Comparison of ENCODE assay signal across 19 cellular contexts in genomic region chr12:47349102-47349769, GRCh38.
DNase-seq lines count a peak whose midpoint lies in the region; ATAC-seq, FAIRE-seq and TF ChIP-seq lines count a peak whose summit lies in the region.
"Had no signal": no experiment of that assay in that cellular context is flagged by ENCODE, and none has a peak within 500 bp of the region (broad histone marks: within the 10 kb centered on the region; RNA-seq: fewer than 3 reads in every experiment).

No MANE protein-coding gene starts in this region.

- TF ChIP-seq POLR2A in testis (IDR thresholded peaks at IDR 0.05) (no peak), right lobe of liver (IDR thresholded peaks at IDR 0.05) (no peak)

- peaks cover 5% of the 10 kb centered on the region for H3K9me3 Mint-ChIP-seq in activated naive CD4-positive, alpha-beta T cell treated with anti-CD3 and anti-CD28 coated beads, Interleukin-2, amount 50 U/mL, for 24 hours
- no peaks in the 10 kb centered on the region for H3K9me3 Mint-ChIP-seq in astrocyte (ENCODE audit: unreplicated experiment)
- H3K9me3 Mint-ChIP-seq in stimulated activated naive CD8-positive, alpha-beta T cell treated with anti-CD3 and anti-CD28 coated beads, Interleukin-15, amount 100 ng/mL, for 72 hours, result no peaks in the 10 kb centered on the region

- H2AFZ ChIP-seq in SU-DHL-6 (ENCODE audit: low read depth, low read length, severe bottlenecking) (peak overlapping the region; percentile 23), astrocyte (ENCODE audit: low read depth, low read length) (no peak overlapping the region)

- intact Hi-C loops in testis (cut with DNase I; ENCODE audit: low total_unique reads), result no loop called here
- intact Hi-C loops in right lobe of liver (cut with DNase I), result no loop called here

- no peak for FAIRE-seq in astrocyte (lab: Jason Lieb, UNC)
- FAIRE-seq: TTC549 had no signal

- no peak for DNase-seq in activated naive CD4-positive, alpha-beta T cell treated with anti-CD3 and anti-CD28 coated beads, Interleukin-2, amount 50 U/mL, for 16 hours
- peak; percentile 31 for DNase-seq in astrocyte (ENCODE audit: low read depth)
- no peak for DNase-seq in stimulated activated naive CD8-positive, alpha-beta T cell treated with anti-CD3 and anti-CD28 coated beads, Interleukin-15, amount 100 ng/mL, for 72 hours
- DNase-seq in testis, result no peak
- no peak for DNase-seq in right lobe of liver
- DNase-seq: aorta; DMS79 treated with DMSO at 0.1 percent for 48 hours; effector CD8-positive, alpha-beta T cell; glutamatergic neuron; NCI-H1694; Peyer's patch; stimulated activated CD8-positive, alpha-beta memory T cell treated with anti-CD3 and anti-CD28 coated beads, Interleukin-4, amount 100 ng/mL, for 48 hours; tibial artery had no signal

- H3K36me3 ChIP-seq in SU-DHL-6 (ENCODE audit: low read length) (no peaks in the 10 kb centered on the region), astrocyte (ENCODE audit: insufficient read depth, low read length) (no peaks in the 10 kb centered on the region), testis (ENCODE audit: low read depth, missing control alignments) (no peaks in the 10 kb centered on the region), right lobe of liver (no peaks in the 10 kb centered on the region)
- H3K36me3 ChIP-seq: neutrophil, Peyer's patch, tibial artery had no signal

- H3K9me3 ChIP-seq in SU-DHL-6 (ENCODE audit: insufficient read depth, low read length) (no peaks in the 10 kb centered on the region), astrocyte (ENCODE audit: insufficient read depth, low read depth, low read length) (no peaks in the 10 kb centered on the region), testis (no peaks in the 10 kb centered on the region), right lobe of liver (no peaks in the 10 kb centered on the region)
- H3K9me3 ChIP-seq: neutrophil, Peyer's patch, tibial artery had no signal

- peaks cover 9% of the 10 kb centered on the region for H3K36me3 Mint-ChIP-seq in activated naive CD4-positive, alpha-beta T cell treated with anti-CD3 and anti-CD28 coated beads, Interleukin-2, amount 50 U/mL, for 24 hours
- no peaks in the 10 kb centered on the region for H3K36me3 Mint-ChIP-seq in astrocyte (ENCODE audit: low read depth, unreplicated experiment)

- TF ChIP-seq CTCF in SU-DHL-6 (IDR thresholded peaks at IDR 0.05; ENCODE audit: insufficient read depth, low read length, poor library complexity, severe bottlenecking), result no peak
- no peak for TF ChIP-seq CTCF in astrocyte (IDR thresholded peaks at IDR 0.05; ENCODE audit: insufficient read depth, low read depth, low read length)
- TF ChIP-seq CTCF in testis (IDR thresholded peaks at IDR 0.05), result no peak
- TF ChIP-seq CTCF in right lobe of liver (IDR thresholded peaks at IDR 0.05), result no peak

- H3K4me3 Mint-ChIP-seq in activated naive CD4-positive, alpha-beta T cell treated with anti-CD3 and anti-CD28 coated beads, Interleukin-2, amount 50 U/mL, for 24 hours, result peak overlapping the region; percentile 73
- H3K4me3 Mint-ChIP-seq in astrocyte (ENCODE audit: unreplicated experiment), result no peak overlapping the region
- H3K4me3 Mint-ChIP-seq in stimulated activated naive CD8-positive, alpha-beta T cell treated with anti-CD3 and anti-CD28 coated beads, Interleukin-15, amount 100 ng/mL, for 72 hours, result peak overlapping the region; percentile 70 to 77

- H3K4me2 ChIP-seq in SU-DHL-6 (ENCODE audit: low read depth, low read length, poor library complexity, severe bottlenecking) (no peak overlapping the region), astrocyte (ENCODE audit: low read length) (no peak overlapping the region)

- H3K27ac Mint-ChIP-seq in activated naive CD4-positive, alpha-beta T cell treated with anti-CD3 and anti-CD28 coated beads, Interleukin-2, amount 50 U/mL, for 24 hours, result peak overlapping the region; percentile 99
- H3K27ac Mint-ChIP-seq in astrocyte (ENCODE audit: unreplicated experiment), result no peak overlapping the region
- H3K27ac Mint-ChIP-seq in stimulated activated naive CD8-positive, alpha-beta T cell treated with anti-CD3 and anti-CD28 coated beads, Interleukin-15, amount 100 ng/mL, for 72 hours, result peak overlapping the region; percentile 96 to 97

- H3K4me3 ChIP-seq in SU-DHL-6 (ENCODE audit: insufficient read depth, low read length, poor library complexity, severe bottlenecking), result no peak overlapping the region
- H3K4me3 ChIP-seq in astrocyte (ENCODE audit: insufficient read depth, low read depth, low read length), result no peak overlapping the region
- H3K4me3 ChIP-seq in testis, result no peak overlapping the region
- no peak overlapping the region for H3K4me3 ChIP-seq in right lobe of liver
- H3K4me3 ChIP-seq: Peyer's patch, SK-N-MC, tibial artery had no signal

- H3K27me3 ChIP-seq in SU-DHL-6 (ENCODE audit: low read length), result no peaks in the 10 kb centered on the region
- H3K27me3 ChIP-seq in astrocyte (ENCODE audit: insufficient read depth, low read length), result no peaks in the 10 kb centered on the region
- H3K27me3 ChIP-seq in testis, result no peaks in the 10 kb centered on the region
- H3K27me3 ChIP-seq in right lobe of liver, result no peaks in the 10 kb centered on the region
- H3K27me3 ChIP-seq: neutrophil, Peyer's patch, tibial artery had no signal

- H3K9ac ChIP-seq in SU-DHL-6 (ENCODE audit: low read length) (no peak overlapping the region), astrocyte (ENCODE audit: low read length) (no peak overlapping the region)

- H3F3A ChIP-seq in SU-DHL-6 (ENCODE audit: insufficient read depth), result peaks cover 3% of the 10 kb centered on the region; the same call in 1 of the 2 replicates

- H3K27me3 Mint-ChIP-seq in activated naive CD4-positive, alpha-beta T cell treated with anti-CD3 and anti-CD28 coated beads, Interleukin-2, amount 50 U/mL, for 24 hours, result no peaks in the 10 kb centered on the region
- H3K27me3 Mint-ChIP-seq in astrocyte (ENCODE audit: low read depth, unreplicated experiment), result no peaks in the 10 kb centered on the region
- H3K27me3 Mint-ChIP-seq in stimulated activated naive CD8-positive, alpha-beta T cell treated with anti-CD3 and anti-CD28 coated beads, Interleukin-15, amount 100 ng/mL, for 72 hours, result no peaks in the 10 kb centered on the region

- H4K20me1 ChIP-seq in SU-DHL-6 (ENCODE audit: low read depth, low read length) (no peaks in the 10 kb centered on the region), astrocyte (ENCODE audit: insufficient read depth, low read length) (no peaks in the 10 kb centered on the region)

- 97 to 98% methylated on average over 2 of the region's 2 CpGs for WGBS in testis, 2 donors
- 46% methylated on average over 2 of the region's 2 CpGs for WGBS in right lobe of liver (ENCODE audit: insufficient coverage, low coverage, low lambda C conversion rate, missing lambda C conversion rate)

- H3K4me1 ChIP-seq in astrocyte (ENCODE audit: insufficient read depth, low read length) (peaks cover 5% of the 10 kb centered on the region), testis (no peaks in the 10 kb centered on the region), right lobe of liver (peaks cover 0 to 20% (median 7%) of the 10 kb centered on the region in 4 donors)
- H3K4me1 ChIP-seq: Peyer's patch, tibial artery had no signal

- peaks cover 86% of the 10 kb centered on the region for H3K4me1 Mint-ChIP-seq in activated naive CD4-positive, alpha-beta T cell treated with anti-CD3 and anti-CD28 coated beads, Interleukin-2, amount 50 U/mL, for 24 hours
- peaks cover 3% of the 10 kb centered on the region for H3K4me1 Mint-ChIP-seq in astrocyte (ENCODE audit: low read depth, unreplicated experiment)
- peaks cover 85% of the 10 kb centered on the region for H3K4me1 Mint-ChIP-seq in stimulated activated naive CD8-positive, alpha-beta T cell treated with anti-CD3 and anti-CD28 coated beads, Interleukin-15, amount 100 ng/mL, for 72 hours

- H3K79me2 ChIP-seq in SU-DHL-6 (ENCODE audit: insufficient read depth, low read length) (no peaks in the 10 kb centered on the region), astrocyte (ENCODE audit: insufficient read depth, low read length) (no peaks in the 10 kb centered on the region)

- H3K9me2 ChIP-seq in SU-DHL-6 (replicated peaks; ENCODE audit: insufficient read depth, low read length), result no peaks in the 10 kb centered on the region

- H3K27ac ChIP-seq in SU-DHL-6 (ENCODE audit: low read depth, low read length) (no peak overlapping the region), astrocyte (ENCODE audit: low read depth, low read length) (no peak overlapping the region), testis (no peak overlapping the region), right lobe of liver (no peak overlapping the region)
- H3K27ac ChIP-seq: neutrophil, SK-N-MC, tibial artery had no signal

- peak; percentile 32 for ATAC-seq in stimulated activated naive CD8-positive, alpha-beta T cell treated with anti-CD3 and anti-CD28 coated beads, Interleukin-15, amount 100 ng/mL, for 72 hours
- ATAC-seq in GM19328 (IDR thresholded peaks at IDR 0.05; ENCODE audit: unreplicated experiment), result no peak
- no peak for ATAC-seq in right lobe of liver
